In the genomic region with DNA sequence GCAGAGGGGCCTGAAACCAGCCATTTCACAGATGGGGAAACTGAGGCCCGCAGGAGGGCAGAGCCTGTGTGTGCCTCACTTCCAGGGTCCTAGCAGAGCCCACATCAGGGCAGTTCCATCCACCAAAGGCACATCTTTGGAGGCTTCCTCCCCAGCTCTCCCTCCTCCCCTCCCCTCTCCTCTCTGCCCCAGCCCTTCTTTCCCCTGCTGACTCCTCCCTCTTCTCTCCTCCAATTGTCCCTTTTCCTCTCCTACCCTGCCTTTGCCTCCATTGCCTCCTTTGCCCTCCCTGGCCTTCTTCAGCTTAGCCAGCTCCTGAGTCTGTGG, we compare ENCODE assay signal across 19 cellular contexts. TPM values are rescaled to one million over a fixed set of nuclear protein-coding genes. Genes with fewer than 3 reads are reported as not detected.
A peak's percentile ranks its signal among the peaks of the same experiment; 100 is the strongest.
DNase-seq lines count a peak whose midpoint lies in the region; ATAC-seq and TF ChIP-seq lines count a peak whose summit lies in the region.
"Had no signal": no experiment of that assay in that cellular context is flagged by ENCODE, and none has a peak within 500 bp of the region (broad histone marks: within the 10 kb centered on the region; RNA-seq: fewer than 3 reads in every experiment).

No MANE protein-coding gene starts in this region.

- ATAC-seq in HG03039 (IDR thresholded peaks at IDR 0.05; ENCODE audit: unreplicated experiment) = no peak
- no peak for ATAC-seq in GM18868 (IDR thresholded peaks at IDR 0.05; ENCODE audit: unreplicated experiment)
- ATAC-seq: Panc1 had no signal

- intact Hi-C loops in breast epithelium (cut with DNase I; ENCODE audit: low total_unique reads) (no loop called here), MCF 10A (cut with micrococcal nuclease) (no loop called here)

- no peak overlapping the region for H2AFZ ChIP-seq in neural progenitor cell (replicated peaks)

- H3K27ac ChIP-seq in breast epithelium (no peak overlapping the region), neural progenitor cell (no peak overlapping the region)
- H3K27ac ChIP-seq: psoas muscle had no signal

- peaks cover 6% of the 10 kb centered on the region for H4K20me1 ChIP-seq in neural progenitor cell (ENCODE audit: low read depth)

- peaks cover 0 to 6% of the 10 kb centered on the region in 2 donors for H3K4me1 ChIP-seq in breast epithelium
- H3K4me1 ChIP-seq in neural progenitor cell = peaks cover 4% of the 10 kb centered on the region
- H3K4me1 ChIP-seq: psoas muscle had no signal

- peaks cover 0 to 12% of the 10 kb centered on the region in 2 donors for H3K27me3 ChIP-seq in breast epithelium
- peaks cover 68% of the 10 kb centered on the region for H3K27me3 ChIP-seq in neural progenitor cell

- no peak overlapping the region for H3K9ac ChIP-seq in neural progenitor cell

- no peak for TF ChIP-seq POLR2A in breast epithelium (IDR thresholded peaks at IDR 0.05)

- H3K9me3 Mint-ChIP-seq in MCF 10A (ENCODE audit: unreplicated experiment) (no peaks in the 10 kb centered on the region), neural progenitor cell (no peaks in the 10 kb centered on the region)
- H3K9me3 Mint-ChIP-seq: CD8-positive, alpha-beta memory T cell had no signal

- POLR2A ChIA-PET in MCF 10A (lab: Yijun Ruan, JAX) = interaction anchor here (0.6 to 1.3 kb wide), 2 partner anchors 10 to 58 kb away, joined by 3 read pairs; no protein-coding TSS in a partner anchor

- H3K4me3 ChIP-seq in breast epithelium (peak overlapping the region in 2 of 3 donors; percentile 36 to 63), epithelial cell of proximal tubule (ENCODE audit: low read depth, low read length) (peak overlapping the region; percentile 63), neural progenitor cell (peak overlapping the region; percentile 46)

- H3K36me3 Mint-ChIP-seq in MCF 10A (ENCODE audit: insufficient read depth, unreplicated experiment) (peaks cover 14% of the 10 kb centered on the region), neural progenitor cell (peaks cover 4% of the 10 kb centered on the region)
- H3K36me3 Mint-ChIP-seq: activated naive CD8-positive, alpha-beta T cell; CD8-positive, alpha-beta memory T cell had no signal

- H3K9me3 ChIP-seq in breast epithelium = no peaks in the 10 kb centered on the region
- H3K9me3 ChIP-seq in neural progenitor cell (ENCODE audit: low read depth) = no peaks in the 10 kb centered on the region
- H3K9me3 ChIP-seq: psoas muscle had no signal

- no peaks in the 10 kb centered on the region for H3F3A ChIP-seq in neural progenitor cell (ENCODE audit: low read depth)

- DNase-seq in breast epithelium (ENCODE audit: low spot score in 2 of 2) = no peak
- no peak for DNase-seq in MCF 10A (ENCODE audit: unreplicated experiment)
- no peak for DNase-seq in epithelial cell of proximal tubule (ENCODE audit: low read depth)
- DNase-seq in neural progenitor cell (ENCODE audit: low spot score) = no peak
- no peak for DNase-seq in KG1 (lab: John Stamatoyannopoulos, UW)
- no peak for DNase-seq in HUDEP-2 (lab: John Stamatoyannopoulos, UW; ENCODE audit: unreplicated experiment in 76 of 76)
- DNase-seq: activated T-cell treated with anti-CD3 and anti-CD28 coated beads for 4 hours; CD8-positive, alpha-beta memory T cell; GDM1; NCI-H1694; NCI-H524 treated with DMSO at 0.1 percent for 48 hours; stimulated activated CD4-positive, alpha-beta T cell treated with anti-CD3 and anti-CD28 coated beads, Interleukin-2, amount 100 ng/mL, for 24 hours had no signal

- H3K36me3 ChIP-seq in breast epithelium (no peaks in the 10 kb centered on the region), neural progenitor cell (no peaks in the 10 kb centered on the region)

- H3K79me2 ChIP-seq in neural progenitor cell (ENCODE audit: low read depth) = no peaks in the 10 kb centered on the region

- TF ChIP-seq CTCF in breast epithelium (IDR thresholded peaks at IDR 0.05) (no peak), MCF 10A (IDR thresholded peaks at IDR 0.05; ENCODE audit: unreplicated experiment) (no peak), epithelial cell of proximal tubule (conservative IDR thresholded peaks at IDR 0.05; ENCODE audit: low read depth, low read length) (no peak), neural progenitor cell (IDR thresholded peaks at IDR 0.05) (no peak)

- H3K4me2 ChIP-seq in neural progenitor cell = peak overlapping the region; percentile 82

- H3K4me3 Mint-ChIP-seq in MCF 10A (ENCODE audit: unreplicated experiment) (no peak overlapping the region), neural progenitor cell (peak overlapping the region; percentile 52)
- H3K4me3 Mint-ChIP-seq: activated naive CD8-positive, alpha-beta T cell; CD8-positive, alpha-beta memory T cell had no signal

- BruUV-seq in MCF 10A (replicated peaks; lab: Mats Ljungman, UMichigan) = no TSS peak

- no peaks in the 10 kb centered on the region for H3K27me3 Mint-ChIP-seq in MCF 10A (ENCODE audit: insufficient read depth, unreplicated experiment)
- peaks cover 26% of the 10 kb centered on the region for H3K27me3 Mint-ChIP-seq in neural progenitor cell (ENCODE audit: insufficient read depth, low read depth)
- H3K27me3 Mint-ChIP-seq: activated naive CD8-positive, alpha-beta T cell; CD8-positive, alpha-beta memory T cell had no signal

- H3K4me1 Mint-ChIP-seq in MCF 10A (ENCODE audit: insufficient read depth, unreplicated experiment) = no peaks in the 10 kb centered on the region
- H3K4me1 Mint-ChIP-seq in neural progenitor cell = peaks cover 18% of the 10 kb centered on the region
- H3K4me1 Mint-ChIP-seq: CD8-positive, alpha-beta memory T cell had no signal

- CTCF ChIA-PET in MCF 10A (lab: Yijun Ruan, JAX) = interaction anchor here (0.6 to 0.9 kb wide), 3 partner anchors 11 to 349 kb away, joined by 3 to 4 read pairs (median 3); no protein-coding TSS in a partner anchor

- H3K27ac Mint-ChIP-seq in MCF 10A (ENCODE audit: low read depth, unreplicated experiment) = no peak overlapping the region
- peak overlapping the region; percentile 33 for H3K27ac Mint-ChIP-seq in neural progenitor cell
- H3K27ac Mint-ChIP-seq: activated naive CD8-positive, alpha-beta T cell had no signal

RNA-seq across cellular contexts. Expression of a gene that starts 56.6 kb away (rescaled TPM):
- total RNA-seq in breast epithelium = 1 to 10 TPM; 8.3 to 9.4 (median 9.2) TPM
- 2.2 TPM in 2 replicates for total RNA-seq in MCF 10A (2022)
- total RNA-seq in epithelial cell of proximal tubule = 6.3 and 9.3 TPM in 2 replicates
- total RNA-seq in neural progenitor cell (ENCODE audit: low replicate concordance) = 5.0 and 6.7 TPM in 2 replicates

RNA-seq across cellular contexts. Expression of a gene that starts 56.8 kb away (rescaled TPM):
- total RNA-seq in breast epithelium = 1 to 10 TPM; 1.8 to 3.8 (median 2.9) TPM
- 0.65 and 0.96 TPM in 2 replicates for total RNA-seq in MCF 10A (2022)
- total RNA-seq in epithelial cell of proximal tubule = not detected in 2 replicates
- total RNA-seq in neural progenitor cell (ENCODE audit: low replicate concordance) = 3.6 and 11.4 TPM in 2 replicates
- total RNA-seq: esophagus mucosa, LHCN-M2 had no signal
